1 cellular context compared by ENCODE assay signal in genomic region chr9:114445616-114446015, GRCh38.
TF ChIP-seq lines count a peak whose summit lies in the region.

No MANE protein-coding gene starts in this region.

TF ChIP-seq in K562, 482 proteins besides CTCF, POLR2A, EP300 and RAD21:
- TF ChIP-seq ASH1L (IDR thresholded peaks at IDR 0.05; ENCODE audit: borderline replicate concordance, low read depth, partially characterized antibody) (no peak), CBFA2T3 (IDR thresholded peaks at IDR 0.05) (peak; percentile 38; the same call in 1 of the 2 replicates), SMAD4 (CRISPR knock-in tag; conservative IDR thresholded peaks at IDR 0.05) (no peak)
